35 cellular contexts compared by ENCODE assay signal in genomic region chr11:102767800-102768199, GRCh38. TPM values are rescaled to one million over a fixed set of nuclear protein-coding genes. Genes with fewer than 3 reads are reported as not detected.
"Had no signal": no experiment of that assay in that cellular context is flagged by ENCODE, and none has a peak within 500 bp of the region (broad histone marks: within the 10 kb centered on the region; RNA-seq: fewer than 3 reads in every experiment).

No MANE protein-coding gene starts in this region.

- ATAC-seq: activated CD4-positive, alpha-beta T cell treated with anti-CD3 and anti-CD28 coated beads for 36 hours; activated CD8-positive, alpha-beta memory T cell treated with anti-CD3 and anti-CD28 coated beads, Interleukin-2, amount 10 ng/mL, durations not matched to agents 7 days and 5 days; activated CD8-positive, alpha-beta T cell treated with anti-CD3 and anti-CD28 coated beads, Interleukin-2, amount 10 ng/mL, durations not matched to agents 7 days and 5 days; activated naive CD8-positive, alpha-beta T cell treated with anti-CD3 and anti-CD28 coated beads, Interleukin-2, amount 50 U/mL, for 24 hours; body of pancreas; effector memory CD8-positive, alpha-beta T cell; T-helper 17 cell had no signal

- H3K36me3 ChIP-seq: adrenal gland, esophagus squamous epithelium had no signal

- DNase-seq: activated CD4-positive, alpha-beta memory T cell treated with anti-CD3 and anti-CD28 coated beads for 36 hours; activated CD4-positive, alpha-beta T cell treated with anti-CD3 and anti-CD28 coated beads for 36 hours; activated CD4-positive, alpha-beta T cell treated with anti-CD3 and anti-CD28 coated beads, Interleukin-2, amount 10 ng/mL, durations not matched to agents 24 days and 14 days; activated CD4-positive, CD25-positive, alpha-beta regulatory T cell; activated CD4-positive, CD25-positive, alpha-beta regulatory T cell treated with anti-CD3 and anti-CD28 coated beads, Interleukin-2, amount 50 U/mL, for 72 hours; activated CD8-positive, alpha-beta memory T cell treated with anti-CD3 and anti-CD28 coated beads, Interleukin-2, amount 10 ng/mL, durations not matched to agents 7 days and 5 days; activated CD8-positive, alpha-beta memory T cell treated with anti-CD3 and anti-CD28 coated beads, Interleukin-2, amount 50 U/mL, for 4 hours; activated CD8-positive, alpha-beta T cell treated with anti-CD3 and anti-CD28 coated beads, Interleukin-2, amount 10 ng/mL, durations not matched to agents 7 days and 5 days; activated effector memory CD4-positive, alpha-beta T cell treated with anti-CD3 and anti-CD28 coated beads, Interleukin-2, amount 50 U/mL, for 16 hours; activated naive CD4-positive, alpha-beta T cell treated with anti-CD3 and anti-CD28 coated beads for 36 hours; activated naive CD8-positive, alpha-beta T cell treated with anti-CD3 and anti-CD28 coated beads for 36 hours; activated naive CD8-positive, alpha-beta T cell treated with anti-CD3 and anti-CD28 coated beads, Interleukin-2, amount 50 U/mL, for 24 hours; activated T-cell treated with anti-CD3 and anti-CD28 coated beads, Interleukin-2, amount 50 U/mL, for 1 hour; activated T-cell treated with anti-CD3 and anti-CD28 coated beads, Interleukin-2, amount 50 U/mL, for 48 hours; adrenal gland; amygdala; aorta; body of pancreas; caudate nucleus; cortex of kidney; dermis blood vessel endothelial cell; effector CD4-positive, alpha-beta T cell; effector memory CD8-positive, alpha-beta T cell; esophagus squamous epithelium; foreskin melanocyte; head of caudate nucleus; T-helper 1 cell; T-helper 17 cell; T1000 had no signal

- H3K9me3 ChIP-seq: adrenal gland, body of pancreas, esophagus squamous epithelium had no signal

- FAIRE-seq: colon had no signal

- H3K4me3 ChIP-seq: adrenal gland, body of pancreas, esophagus squamous epithelium had no signal

- H3K27ac ChIP-seq: adrenal gland, body of pancreas, esophagus squamous epithelium had no signal

- H3K4me1 ChIP-seq: adrenal gland, body of pancreas, esophagus squamous epithelium had no signal

- H3K27me3 ChIP-seq: body of pancreas had no signal

RNA-seq across cellular contexts. Expression of gene MMP10, which starts 12.6 kb away (rescaled TPM):
- total RNA-seq: activated CD4-positive, alpha-beta memory T cell treated with anti-CD3 and anti-CD28 coated beads for 36 hours; activated CD4-positive, alpha-beta T cell treated with anti-CD3 and anti-CD28 coated beads for 36 hours; activated CD4-positive, alpha-beta T cell treated with anti-CD3 and anti-CD28 coated beads, Interleukin-2, amount 10 ng/mL, durations not matched to agents 24 days and 14 days; activated CD8-positive, alpha-beta memory T cell treated with anti-CD3 and anti-CD28 coated beads for 36 hours; activated CD8-positive, alpha-beta T cell treated with anti-CD3 and anti-CD28 coated beads, Interleukin-2, amount 10 ng/mL, durations not matched to agents 7 days and 5 days; activated naive CD4-positive, alpha-beta T cell treated with anti-CD3 and anti-CD28 coated beads for 36 hours; activated naive CD8-positive, alpha-beta T cell treated with anti-CD3 and anti-CD28 coated beads for 36 hours; activated T-helper 1 cell treated with anti-CD3 and anti-CD28 coated beads, Interleukin-12 subunit alpha, Interleukin-12 subunit beta, Interleukin-2, Interleukin-4 antibody, amounts not matched to agents 30 ng/mL and 10 ng/mL and 1 ng/mL, durations not matched to agents 14 hours and 24 hours and 36 hours; activated T-helper 2 cell treated with anti-CD3 and anti-CD28 coated beads, Interferon-gamma antibody, Interleukin-2, Interleukin-4, amounts not matched to agents 10 μg/mL and 5 μg/mL and 100 μg/mL, durations not matched to agents 14 hours and 24 hours and 36 hours; adrenal gland; aorta; body of pancreas; esophagus squamous epithelium; T-helper 17 cell had no signal
- polyA plus RNA-seq: adrenal gland had no signal

RNA-seq across cellular contexts. Expression of gene MMP1, which starts 30.2 kb away (rescaled TPM):
- total RNA-seq: activated CD4-positive, alpha-beta memory T cell treated with anti-CD3 and anti-CD28 coated beads for 36 hours; activated CD4-positive, alpha-beta T cell treated with anti-CD3 and anti-CD28 coated beads for 36 hours; activated CD4-positive, alpha-beta T cell treated with anti-CD3 and anti-CD28 coated beads, Interleukin-2, amount 10 ng/mL, durations not matched to agents 24 days and 14 days; activated CD8-positive, alpha-beta memory T cell treated with anti-CD3 and anti-CD28 coated beads for 36 hours; activated CD8-positive, alpha-beta memory T cell treated with anti-CD3 and anti-CD28 coated beads, Interleukin-2, amount 10 ng/mL, durations not matched to agents 7 days and 5 days; activated CD8-positive, alpha-beta T cell treated with anti-CD3 and anti-CD28 coated beads, Interleukin-2, amount 10 ng/mL, durations not matched to agents 7 days and 5 days; activated naive CD4-positive, alpha-beta T cell treated with anti-CD3 and anti-CD28 coated beads for 36 hours; activated naive CD8-positive, alpha-beta T cell treated with anti-CD3 and anti-CD28 coated beads for 36 hours; activated T-helper 1 cell treated with anti-CD3 and anti-CD28 coated beads, Interleukin-12 subunit alpha, Interleukin-12 subunit beta, Interleukin-2, Interleukin-4 antibody, amounts not matched to agents 30 ng/mL and 10 ng/mL and 1 ng/mL, durations not matched to agents 14 hours and 24 hours and 36 hours; activated T-helper 2 cell treated with anti-CD3 and anti-CD28 coated beads, Interferon-gamma antibody, Interleukin-2, Interleukin-4, amounts not matched to agents 10 μg/mL and 5 μg/mL and 100 μg/mL, durations not matched to agents 14 hours and 24 hours and 36 hours; adrenal gland had no signal

RNA-seq across cellular contexts. Expression of gene MMP8, which starts 43.0 kb away (rescaled TPM):
- total RNA-seq: activated CD4-positive, alpha-beta memory T cell treated with anti-CD3 and anti-CD28 coated beads for 36 hours; activated CD4-positive, alpha-beta T cell treated with anti-CD3 and anti-CD28 coated beads for 36 hours; activated CD4-positive, alpha-beta T cell treated with anti-CD3 and anti-CD28 coated beads, Interleukin-2, amount 10 ng/mL, durations not matched to agents 24 days and 14 days; activated CD8-positive, alpha-beta memory T cell treated with anti-CD3 and anti-CD28 coated beads for 36 hours; activated CD8-positive, alpha-beta memory T cell treated with anti-CD3 and anti-CD28 coated beads, Interleukin-2, amount 10 ng/mL, durations not matched to agents 7 days and 5 days; activated CD8-positive, alpha-beta T cell treated with anti-CD3 and anti-CD28 coated beads, Interleukin-2, amount 10 ng/mL, durations not matched to agents 7 days and 5 days; activated naive CD4-positive, alpha-beta T cell treated with anti-CD3 and anti-CD28 coated beads for 36 hours; activated T-helper 1 cell treated with anti-CD3 and anti-CD28 coated beads, Interleukin-12 subunit alpha, Interleukin-12 subunit beta, Interleukin-2, Interleukin-4 antibody, amounts not matched to agents 30 ng/mL and 10 ng/mL and 1 ng/mL, durations not matched to agents 14 hours and 24 hours and 36 hours; activated T-helper 2 cell treated with anti-CD3 and anti-CD28 coated beads, Interferon-gamma antibody, Interleukin-2, Interleukin-4, amounts not matched to agents 10 μg/mL and 5 μg/mL and 100 μg/mL, durations not matched to agents 14 hours and 24 hours and 36 hours; body of pancreas; chondrocyte; dermis blood vessel endothelial cell; esophagus squamous epithelium; fibroblast of villous mesenchyme; T-helper 17 cell had no signal
